22 cellular contexts compared by ENCODE assay signal in the genomic region with DNA sequence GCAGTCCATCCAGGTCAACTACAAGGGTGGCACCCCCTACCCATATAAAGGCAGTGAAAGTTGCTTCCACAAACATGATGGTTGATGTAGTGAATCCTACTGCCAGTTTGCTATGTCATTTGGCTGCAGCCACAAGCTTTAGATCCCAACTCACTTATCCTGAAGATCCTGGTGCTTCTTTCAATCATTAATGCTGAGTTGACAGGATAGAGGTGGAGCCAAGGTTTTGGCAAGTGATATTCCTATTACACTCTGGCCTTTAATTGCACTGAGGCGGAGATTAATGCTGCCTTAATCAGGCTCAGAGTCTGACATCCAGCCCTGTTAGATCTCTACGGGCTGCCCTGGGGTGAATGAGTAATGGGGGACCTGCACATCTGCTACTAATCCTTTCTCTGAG.
DNase-seq lines count a peak whose midpoint lies in the region; ATAC-seq, FAIRE-seq and TF ChIP-seq lines count a peak whose summit lies in the region.
"Had no signal": no experiment of that assay in that cellular context is flagged by ENCODE, and none has a peak within 500 bp of the region (broad histone marks: within the 10 kb centered on the region; RNA-seq: fewer than 3 reads in every experiment).

No MANE protein-coding gene starts in this region.

- no peaks in the 10 kb centered on the region for H3K9me3 Mint-ChIP-seq in GM23338

- H3K36me3 ChIP-seq in K562 (ENCODE audit: control insufficient read depth, insufficient read depth, low read length) = no peaks in the 10 kb centered on the region
- no peaks in the 10 kb centered on the region for H3K36me3 ChIP-seq in GM23338 (ENCODE audit: insufficient read depth)
- H3K36me3 ChIP-seq: HAP-1 had no signal

- TF ChIP-seq CTCF in A549 (IDR thresholded peaks at IDR 0.05) (no peak), K562 (IDR thresholded peaks at IDR 0.05 in 2 of 3, conservative IDR thresholded peaks at IDR 0.05 in 1 of 3; ENCODE audit: insufficient read depth in 2 of 3, low read depth in 1 of 3, low read length in 3 of 3) (no peak), GM23338 (conservative IDR thresholded peaks at IDR 0.05; ENCODE audit: low read depth in 2 of 2) (no peak)

- CTCF ChIA-PET in A549 (lab: Yijun Ruan, JAX) = no interaction called here
- CTCF ChIA-PET in K562 (lab: Yijun Ruan, JAX; ENCODE audit: low intra/inter-chr PET ratio) = no interaction called here

- H4K20me1 ChIP-seq in K562 (replicated peaks; ENCODE audit: control insufficient read depth, insufficient read depth, low read length) = no peaks in the 10 kb centered on the region
- no peaks in the 10 kb centered on the region for H4K20me1 ChIP-seq in GM23338 (replicated peaks; ENCODE audit: insufficient read depth)

- POLR2A ChIA-PET in A549 (lab: Yijun Ruan, JAX) = no interaction called here
- POLR2A ChIA-PET in K562 (lab: Yijun Ruan, JAX) = no interaction called here

- H3K79me2 ChIP-seq in K562 (ENCODE audit: control insufficient read depth, insufficient read depth, low read length) (no peaks in the 10 kb centered on the region), GM23338 (replicated peaks; ENCODE audit: insufficient read depth) (no peaks in the 10 kb centered on the region)

- in situ Hi-C loops in K562 (cut with MboI) = no loop called here

- TF ChIP-seq RAD21 in A549 (conservative IDR thresholded peaks at IDR 0.05 in 1 of 2, IDR thresholded peaks at IDR 0.05 in 1 of 2) = no peak
- TF ChIP-seq RAD21 in K562 (CRISPR knock-in tag; conservative IDR thresholded peaks at IDR 0.05 in 1 of 2, IDR thresholded peaks at IDR 0.05 in 1 of 2) = no peak

- no peak overlapping the region for H3K4me3 Mint-ChIP-seq in GM23338
- H3K4me3 Mint-ChIP-seq: CD4-positive, alpha-beta memory T cell; HFFc6 had no signal

- no peak for DNase-seq in A549 (ENCODE audit: low read depth in 1 of 2, low spot score in 1 of 2)
- DNase-seq in GM12891 (ENCODE audit: insufficient read length, low spot score) = no peak
- DNase-seq in NCI-H82 (lab: John Stamatoyannopoulos, UW) = peak; percentile 90
- no peak for DNase-seq in K562 (ENCODE audit: extremely low read depth in 1 of 4, low spot score in 3 of 4)
- DNase-seq in midbrain (lab: John Stamatoyannopoulos, UW) = no peak
- no peak for DNase-seq in activated effector memory CD4-positive, alpha-beta T cell treated with anti-CD3 and anti-CD28 coated beads, Interleukin-2, amount 50 U/mL, for 16 hours
- DNase-seq in GM23338 (ENCODE audit: low spot score) = no peak
- DNase-seq: 8988T; C1 segment of cervical spinal cord; Caco-2; CD4-positive, alpha-beta memory T cell; DMS 273 treated with DMSO at 0.1 percent for 48 hours; DMS79; EL; GDM1; GOT3; HFFc6 had no signal

- no peaks in the 10 kb centered on the region for H3K9me2 ChIP-seq in GM23338 (ENCODE audit: insufficient read depth)

- H3K27me3 Mint-ChIP-seq in GM23338 (ENCODE audit: insufficient read depth, low read depth, poor library complexity) = no peaks in the 10 kb centered on the region
- H3K27me3 Mint-ChIP-seq: CD4-positive, alpha-beta memory T cell had no signal

- no peak overlapping the region for H2AFZ ChIP-seq in K562 (ENCODE audit: low read depth, low read length)
- no peak overlapping the region for H2AFZ ChIP-seq in GM23338

- no peak overlapping the region for H3K27ac Mint-ChIP-seq in GM23338
- H3K27ac Mint-ChIP-seq: CD4-positive, alpha-beta memory T cell; HFFc6 had no signal

- H3K27ac ChIP-seq in A549 (no peak overlapping the region), K562 (ENCODE audit: extremely low read depth, low read depth, low read length) (no peak overlapping the region), GM23338 (ENCODE audit: low read depth) (no peak overlapping the region)

- H3F3A ChIP-seq in GM23338 (replicated peaks; ENCODE audit: low read depth) = no peaks in the 10 kb centered on the region

- intact Hi-C loops in K562 (cut with micrococcal nuclease) = no loop called here

- 0% methylated on average over 2 of the region's 2 CpGs for WGBS in A549 (ENCODE audit: missing lambda C conversion rate)
- 0% methylated on average over 2 of the region's 2 CpGs for WGBS in K562 (ENCODE audit: insufficient coverage, low coverage, missing lambda C conversion rate)

- no peak overlapping the region for H3K9ac ChIP-seq in K562 (ENCODE audit: insufficient read depth in 1 of 2, low read depth in 2 of 2, low read length in 2 of 2)

- H3K4me1 Mint-ChIP-seq in GM23338 = peaks cover 3% of the 10 kb centered on the region; the same call in 2 of the 3 replicates
- H3K4me1 Mint-ChIP-seq: CD4-positive, alpha-beta memory T cell had no signal

- TF ChIP-seq POLR2A in A549 (IDR thresholded peaks at IDR 0.05; ENCODE audit: low read length) = no peak
- no peak for TF ChIP-seq POLR2A in GM12891 (IDR thresholded peaks at IDR 0.05; ENCODE audit: low read depth, low read length)
- no peak for TF ChIP-seq POLR2A in K562 (conservative IDR thresholded peaks at IDR 0.05)

- no peak for ATAC-seq in A549
- ATAC-seq in K562 = no peak
- ATAC-seq in GM23338 = no peak
- ATAC-seq: GM12878 had no signal

- H3K27me3 ChIP-seq in K562 (ENCODE audit: control insufficient read depth in 2 of 2, insufficient read depth in 2 of 2, low read length in 2 of 2) (no peaks in the 10 kb centered on the region), GM23338 (ENCODE audit: insufficient read depth) (no peaks in the 10 kb centered on the region)

- H3K9me1 ChIP-seq in K562 (ENCODE audit: control insufficient read depth, insufficient read depth, low read length) = no peaks in the 10 kb centered on the region

- TF ChIP-seq EP300 in A549 (IDR thresholded peaks at IDR 0.05) = no peak
- no peak for TF ChIP-seq EP300 in K562 (IDR thresholded peaks at IDR 0.05; ENCODE audit: low read length)

- no peaks in the 10 kb centered on the region for H3K9me3 ChIP-seq in A549
- H3K9me3 ChIP-seq in K562 (replicated peaks; ENCODE audit: control insufficient read depth, insufficient read depth, low read depth, low read length) = no peaks in the 10 kb centered on the region
- H3K9me3 ChIP-seq: Caco-2, HAP-1 had no signal

- H3K4me3 ChIP-seq in A549 (no peak overlapping the region), K562 (no peak overlapping the region), GM23338 (no peak overlapping the region)
- H3K4me3 ChIP-seq: GM12878, HAP-1 had no signal

- no TSS peak for BruUV-seq in K562 (replicated peaks; lab: Mats Ljungman, UMichigan)

- FAIRE-seq in A549 (lab: Jason Lieb, UNC) = no peak
- peak; percentile 64 for FAIRE-seq in GM12891 (lab: Jason Lieb, UNC)
- no peak for FAIRE-seq in K562 (lab: Jason Lieb, UNC)
- FAIRE-seq: D721Med, GM12878, GM18507, H54 had no signal

- no peak overlapping the region for H3K4me2 ChIP-seq in A549
- no peak overlapping the region for H3K4me2 ChIP-seq in K562 (ENCODE audit: insufficient read depth, low read length)
- no peak overlapping the region for H3K4me2 ChIP-seq in GM23338

- H3K4me1 ChIP-seq in A549 (no peaks in the 10 kb centered on the region), K562 (replicated peaks in 1 of 2; ENCODE audit: control insufficient read depth in 2 of 2, insufficient read depth in 2 of 2, low read length in 2 of 2) (no peaks in the 10 kb centered on the region), GM23338 (ENCODE audit: insufficient read depth) (no peaks in the 10 kb centered on the region)
- H3K4me1 ChIP-seq: Caco-2, HAP-1 had no signal

- H3K36me3 Mint-ChIP-seq in GM23338 (ENCODE audit: low read depth) = no peaks in the 10 kb centered on the region
- H3K36me3 Mint-ChIP-seq: CD4-positive, alpha-beta memory T cell had no signal

TF ChIP-seq in A549, 52 proteins besides CTCF, POLR2A, EP300 and RAD21:
- peak; percentile 59 for TF ChIP-seq MAFK (IDR thresholded peaks at IDR 0.05; ENCODE audit: partially characterized antibody)
- TF ChIP-seq GATA3 (IDR thresholded peaks at IDR 0.05; ENCODE audit: borderline replicate concordance) = no peak

TF ChIP-seq in GM12891, 5 proteins besides CTCF, POLR2A, EP300 and RAD21:
- TF ChIP-seq POU2F2 (IDR thresholded peaks at IDR 0.05; ENCODE audit: low read depth, low read length) = no peak
- no peak for TF ChIP-seq TAF1 (IDR thresholded peaks at IDR 0.05; ENCODE audit: low read depth, low read length)
- TF ChIP-seq PAX5 (IDR thresholded peaks at IDR 0.05; ENCODE audit: insufficient read depth, low read length, severe bottlenecking) = no peak
- TF ChIP-seq POLR2AphosphoS5 (IDR thresholded peaks at IDR 0.05; ENCODE audit: low read depth, low read length) = no peak
- no peak for TF ChIP-seq SPI1 (IDR thresholded peaks at IDR 0.05; ENCODE audit: low read depth, low read length)

TF ChIP-seq in K562, 482 proteins besides CTCF, POLR2A, EP300 and RAD21:
- TF ChIP-seq RB1 (IDR thresholded peaks at IDR 0.05; ENCODE audit: low read depth) (no peak), MAFF (IDR thresholded peaks at IDR 0.05; ENCODE audit: low read length) (0 out of 2 replicates have a peak, but pooled peaks have one; percentile 15), ZNF316 (IDR thresholded peaks at IDR 0.05) (peak; percentile 10; the same call in 1 of the 2 replicates)

TF ChIP-seq in GM23338, 12 proteins besides CTCF, POLR2A, EP300 and RAD21 (continues in another document):
- TF ChIP-seq EZH2phosphoT487 (IDR thresholded peaks at IDR 0.05; ENCODE audit: unreplicated experiment) (no peak), EZH2 (IDR thresholded peaks at IDR 0.05; ENCODE audit: low read depth, unreplicated experiment) (no peak), JUNB (IDR thresholded peaks at IDR 0.05; ENCODE audit: unreplicated experiment) (no peak), CREB1 (CRISPR knock-in tag; IDR thresholded peaks at IDR 0.05; ENCODE audit: low read depth) (no peak), NANOG (IDR thresholded peaks at IDR 0.05; ENCODE audit: borderline replicate concordance) (no peak), STAT1 (IDR thresholded peaks at IDR 0.05; ENCODE audit: unreplicated experiment) (no peak)
- TF ChIP-seq, protein P1, sequence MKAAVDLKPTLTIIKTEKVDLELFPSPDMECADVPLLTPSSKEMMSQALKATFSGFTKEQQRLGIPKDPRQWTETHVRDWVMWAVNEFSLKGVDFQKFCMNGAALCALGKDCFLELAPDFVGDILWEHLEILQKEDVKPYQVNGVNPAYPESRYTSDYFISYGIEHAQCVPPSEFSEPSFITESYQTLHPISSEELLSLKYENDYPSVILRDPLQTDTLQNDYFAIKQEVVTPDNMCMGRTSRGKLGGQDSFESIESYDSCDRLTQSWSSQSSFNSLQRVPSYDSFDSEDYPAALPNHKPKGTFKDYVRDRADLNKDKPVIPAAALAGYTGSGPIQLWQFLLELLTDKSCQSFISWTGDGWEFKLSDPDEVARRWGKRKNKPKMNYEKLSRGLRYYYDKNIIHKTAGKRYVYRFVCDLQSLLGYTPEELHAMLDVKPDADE (IDR thresholded peaks at IDR 0.05) = no peak
